Comparison of ENCODE assay signal across 2 cellular contexts in the genomic region with DNA sequence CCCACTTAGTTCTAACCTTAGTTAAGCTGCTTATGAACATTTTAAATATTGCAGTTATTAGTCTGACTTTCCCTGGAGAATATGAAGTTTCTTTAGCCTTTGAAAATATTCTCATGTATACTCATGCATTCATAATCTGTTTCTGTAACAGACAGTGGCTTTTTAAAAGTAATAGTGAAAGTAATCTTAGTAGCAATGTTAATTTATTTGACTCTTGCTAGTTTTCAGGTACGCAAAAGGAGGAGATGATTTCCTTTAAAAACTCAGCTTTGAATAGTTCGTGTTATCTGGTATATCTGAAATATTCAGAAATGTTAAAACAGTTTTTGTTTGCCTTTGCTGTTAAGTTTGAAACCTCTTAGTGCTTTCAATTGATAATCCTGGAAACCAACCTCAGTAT.
TF ChIP-seq lines count a peak whose summit lies in the region.

No MANE protein-coding gene starts in this region.

TF ChIP-seq in GM12878, 131 proteins besides CTCF, POLR2A, EP300 and RAD21 (continued from another document and continues in another):
- TF ChIP-seq MEF2B (IDR thresholded peaks at IDR 0.05; ENCODE audit: partially characterized antibody, poor library complexity, severe bottlenecking), result peak; percentile 27
- TF ChIP-seq SKIL (IDR thresholded peaks at IDR 0.05; ENCODE audit: low read depth, poor library complexity, severe bottlenecking), result peak; percentile 14
- no peak for TF ChIP-seq TCF3 (IDR thresholded peaks at IDR 0.05; ENCODE audit: borderline replicate concordance, insufficient read depth, low read depth, low read length)
- TF ChIP-seq MEF2A (IDR thresholded peaks at IDR 0.05; ENCODE audit: insufficient read depth, low read depth, low read length), result no peak
- no peak for TF ChIP-seq SIX5 (IDR thresholded peaks at IDR 0.05; ENCODE audit: low read depth, low read length, severe bottlenecking)
- TF ChIP-seq MYC (IDR thresholded peaks at IDR 0.05; ENCODE audit: insufficient read depth, insufficient read length, insufficient replicate concordance, low read length, severe bottlenecking), result no peak
- no peak for TF ChIP-seq BCL11A (IDR thresholded peaks at IDR 0.05; ENCODE audit: low read depth, low read length)
- TF ChIP-seq SIN3A (IDR thresholded peaks at IDR 0.05; ENCODE audit: low read depth, low read length), result no peak
- TF ChIP-seq CEBPB (IDR thresholded peaks at IDR 0.05; ENCODE audit: borderline replicate concordance in 1 of 2, low read depth in 2 of 2, low read length in 2 of 2), result no peak
- no peak for TF ChIP-seq CHD4 (IDR thresholded peaks at IDR 0.05)
- TF ChIP-seq DPF2 (IDR thresholded peaks at IDR 0.05), result no peak
- TF ChIP-seq RUNX3 (IDR thresholded peaks at IDR 0.05; ENCODE audit: low read length), result peak; percentile 14; the same call in 1 of the 2 replicates
- TF ChIP-seq ZNF622 (IDR thresholded peaks at IDR 0.05), result no peak
- no peak for TF ChIP-seq ZBTB11 (CRISPR knock-in tag; IDR thresholded peaks at IDR 0.05)
- no peak for TF ChIP-seq ZNF207 (IDR thresholded peaks at IDR 0.05; ENCODE audit: borderline replicate concordance)
- no peak for TF ChIP-seq ZNF274 (IDR thresholded peaks at IDR 0.05; ENCODE audit: insufficient read depth, insufficient read length)
- TF ChIP-seq ZBED1 (IDR thresholded peaks at IDR 0.05; ENCODE audit: borderline replicate concordance), result peak; percentile 40; the same call in 1 of the 2 replicates
- TF ChIP-seq SREBF1 (IDR thresholded peaks at IDR 0.05; ENCODE audit: low read length), result no peak
- TF ChIP-seq, protein P1, sequence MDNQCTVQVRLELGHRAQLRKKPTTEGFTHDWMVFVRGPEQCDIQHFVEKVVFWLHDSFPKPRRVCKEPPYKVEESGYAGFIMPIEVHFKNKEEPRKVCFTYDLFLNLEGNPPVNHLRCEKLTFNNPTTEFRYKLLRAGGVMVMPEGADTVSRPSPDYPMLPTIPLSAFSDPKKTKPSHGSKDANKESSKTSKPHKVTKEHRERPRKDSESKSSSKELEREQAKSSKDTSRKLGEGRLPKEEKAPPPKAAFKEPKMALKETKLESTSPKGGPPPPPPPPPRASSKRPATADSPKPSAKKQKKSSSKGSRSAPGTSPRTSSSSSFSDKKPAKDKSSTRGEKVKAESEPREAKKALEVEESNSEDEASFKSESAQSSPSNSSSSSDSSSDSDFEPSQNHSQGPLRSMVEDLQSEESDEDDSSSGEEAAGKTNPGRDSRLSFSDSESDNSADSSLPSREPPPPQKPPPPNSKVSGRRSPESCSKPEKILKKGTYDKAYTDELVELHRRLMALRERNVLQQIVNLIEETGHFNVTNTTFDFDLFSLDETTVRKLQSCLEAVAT (IDR thresholded peaks at IDR 0.05), result no peak
- TF ChIP-seq JUNB (IDR thresholded peaks at IDR 0.05), result peak; percentile 71
- TF ChIP-seq, protein P2, sequence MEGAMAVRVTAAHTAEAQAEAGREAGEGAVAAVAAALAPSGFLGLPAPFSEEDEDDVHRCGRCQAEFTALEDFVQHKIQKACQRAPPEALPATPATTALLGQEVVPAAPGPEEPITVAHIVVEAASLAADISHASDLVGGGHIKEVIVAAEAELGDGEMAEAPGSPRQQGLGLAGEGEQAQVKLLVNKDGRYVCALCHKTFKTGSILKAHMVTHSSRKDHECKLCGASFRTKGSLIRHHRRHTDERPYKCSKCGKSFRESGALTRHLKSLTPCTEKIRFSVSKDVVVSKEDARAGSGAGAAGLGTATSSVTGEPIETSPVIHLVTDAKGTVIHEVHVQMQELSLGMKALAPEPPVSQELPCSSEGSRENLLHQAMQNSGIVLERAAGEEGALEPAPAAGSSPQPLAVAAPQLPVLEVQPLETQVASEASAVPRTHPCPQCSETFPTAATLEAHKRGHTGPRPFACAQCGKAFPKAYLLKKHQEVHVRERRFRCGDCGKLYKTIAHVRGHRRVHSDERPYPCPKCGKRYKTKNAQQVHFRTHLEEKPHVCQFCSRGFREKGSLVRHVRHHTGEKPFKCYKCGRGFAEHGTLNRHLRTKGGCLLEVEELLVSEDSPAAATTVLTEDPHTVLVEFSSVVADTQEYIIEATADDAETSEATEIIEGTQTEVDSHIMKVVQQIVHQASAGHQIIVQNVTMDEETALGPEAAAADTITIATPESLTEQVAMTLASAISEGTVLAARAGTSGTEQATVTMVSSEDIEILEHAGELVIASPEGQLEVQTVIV (IDR thresholded peaks at IDR 0.05; ENCODE audit: borderline replicate concordance, partially characterized antibody), result no peak

TF ChIP-seq in HEK293T, 16 proteins besides CTCF, POLR2A, EP300 and RAD21 (continued from another document):
- TF ChIP-seq PKNOX1 (IDR thresholded peaks at IDR 0.05) (no peak), NFRKB (IDR thresholded peaks at IDR 0.05) (no peak), HDGF (IDR thresholded peaks at IDR 0.05; ENCODE audit: borderline replicate concordance) (no peak), L3MBTL2 (conservative IDR thresholded peaks at IDR 0.05) (no peak), FOXK2 (IDR thresholded peaks at IDR 0.05) (no peak), ELF4 (IDR thresholded peaks at IDR 0.05) (no peak), FOXM1 (IDR thresholded peaks at IDR 0.05; ENCODE audit: borderline replicate concordance) (no peak), FOXA1 (IDR thresholded peaks at IDR 0.05) (no peak), CTBP1 (IDR thresholded peaks at IDR 0.05; ENCODE audit: borderline replicate concordance) (no peak), LEF1 (IDR thresholded peaks at IDR 0.05; ENCODE audit: borderline replicate concordance) (no peak), SP1 (IDR thresholded peaks at IDR 0.05) (no peak)
